9 cellular contexts compared by ENCODE assay signal in genomic region chr9:138022121-138022741, GRCh38.
DNase-seq lines count a peak whose midpoint lies in the region; ATAC-seq, FAIRE-seq and TF ChIP-seq lines count a peak whose summit lies in the region.
"Had no signal": no experiment of that assay in that cellular context is flagged by ENCODE, and none has a peak within 500 bp of the region (broad histone marks: within the 10 kb centered on the region; RNA-seq: fewer than 3 reads in every experiment).

No MANE protein-coding gene starts in this region.

- DNase-seq in GM06990 (ENCODE audit: extremely low read depth, insufficient read length) (no peak), NCI-H1436 treated with DMSO at 0.1 percent for 48 hours (lab: John Stamatoyannopoulos, UW) (peak; percentile 16), K562 (ENCODE audit: extremely low read depth in 1 of 4, low spot score in 3 of 4) (peak in 3 of 4 experiments; percentile 28 to 41 (median 29)), neural crest cell (ENCODE audit: low read depth, low spot score) (no peak), medulla oblongata (ENCODE audit: extremely low spot score) (no peak), NCI-H187 (lab: John Stamatoyannopoulos, UW) (no peak), transverse colon (no peak)

- ATAC-seq in K562 (peak; percentile 83), HG02623 (IDR thresholded peaks at IDR 0.05; ENCODE audit: unreplicated experiment) (no peak)

- in situ Hi-C loops in K562 (cut with MboI) (no loop called here), transverse colon (cut with MboI; ENCODE audit: low pct_ligation_motif_present in 1 of 4, low pct_unique_long_range_greater_than_20kb in 1 of 4, low sequenced_read_pairs in 3 of 4) (no loop called here)

- H3K4me2 ChIP-seq in K562 (ENCODE audit: insufficient read depth, low read length) = no peak overlapping the region

- H3K27ac ChIP-seq in K562 (ENCODE audit: extremely low read depth, low read depth, low read length) (no peak overlapping the region), transverse colon (no peak overlapping the region)

- H3K36me3 Mint-ChIP-seq in neural crest cell (ENCODE audit: low read depth) = no peaks in the 10 kb centered on the region

- no peak overlapping the region for H3K9ac ChIP-seq in K562 (ENCODE audit: insufficient read depth in 1 of 2, low read depth in 2 of 2, low read length in 2 of 2)

- H3K4me1 Mint-ChIP-seq in neural crest cell = no peaks in the 10 kb centered on the region

- H4K20me1 ChIP-seq in K562 (replicated peaks; ENCODE audit: control insufficient read depth, insufficient read depth, low read length) = no peaks in the 10 kb centered on the region

- peak; percentile 49 for TF ChIP-seq CTCF in GM06990 (IDR thresholded peaks at IDR 0.05; ENCODE audit: insufficient read depth, low read length, poor library complexity, severe bottlenecking)
- TF ChIP-seq CTCF in K562 (IDR thresholded peaks at IDR 0.05 in 2 of 3, conservative IDR thresholded peaks at IDR 0.05 in 1 of 3; ENCODE audit: insufficient read depth in 2 of 3, low read depth in 1 of 3, low read length in 3 of 3) = peak; percentile 42 to 56 (median 46); a peak in 5 of 6 replicates
- TF ChIP-seq CTCF in neural crest cell (conservative IDR thresholded peaks at IDR 0.05) = peak; percentile 61
- TF ChIP-seq CTCF in transverse colon (IDR thresholded peaks at IDR 0.05) = no peak

- H2AFZ ChIP-seq in K562 (ENCODE audit: low read depth, low read length) = no peak overlapping the region

- BruUV-seq in K562 (replicated peaks; lab: Mats Ljungman, UMichigan) = no TSS peak

- H3K4me3 Mint-ChIP-seq in neural crest cell = no peak overlapping the region

- 5% methylated on average over 13 of the region's 17 CpGs for WGBS in K562 (ENCODE audit: insufficient coverage, low coverage, missing lambda C conversion rate)
- WGBS in transverse colon (ENCODE audit: low coverage in 1 of 2), 2 donors = 13 to 32% methylated on average over 4 to 15 of the region's 17 CpGs

- H3K36me3 ChIP-seq in GM06990 (ENCODE audit: control insufficient read depth, insufficient read depth, low read length) (no peaks in the 10 kb centered on the region), K562 (ENCODE audit: control insufficient read depth, insufficient read depth, low read length) (no peaks in the 10 kb centered on the region), transverse colon (no peaks in the 10 kb centered on the region)

- 0 out of 2 replicates have a peak, but pooled peaks cover 1% of the 10 kb centered on the region for H3K27me3 ChIP-seq in GM06990 (replicated peaks; ENCODE audit: control insufficient read depth, insufficient read depth, low read length)
- H3K27me3 ChIP-seq in K562 (ENCODE audit: control insufficient read depth in 2 of 2, insufficient read depth in 2 of 2, low read length in 2 of 2) = peaks cover 7 to 41% of the 10 kb centered on the region in 2 experiments; a peak in 4 of 5 replicates
- H3K27me3 ChIP-seq in transverse colon = peaks cover 52% of the 10 kb centered on the region

- H3K27me3 Mint-ChIP-seq in neural crest cell (ENCODE audit: low read depth) = peaks cover 62% of the 10 kb centered on the region

- H3K79me2 ChIP-seq in K562 (ENCODE audit: control insufficient read depth, insufficient read depth, low read length) = no peaks in the 10 kb centered on the region

- POLR2A ChIA-PET in K562 (lab: Yijun Ruan, JAX) = no interaction called here

- FAIRE-seq in K562 (lab: Jason Lieb, UNC) = no peak
- FAIRE-seq: endothelial cell of umbilical vein had no signal

- no peak for TF ChIP-seq POLR2A in K562 (conservative IDR thresholded peaks at IDR 0.05)
- no peak for TF ChIP-seq POLR2A in transverse colon (IDR thresholded peaks at IDR 0.05)

- no peaks in the 10 kb centered on the region for H3K9me3 Mint-ChIP-seq in neural crest cell

- no peak overlapping the region for H3K27ac Mint-ChIP-seq in neural crest cell (ENCODE audit: unreplicated experiment)

- no peaks in the 10 kb centered on the region for H3K9me3 ChIP-seq in K562 (replicated peaks; ENCODE audit: control insufficient read depth, insufficient read depth, low read depth, low read length)
- H3K9me3 ChIP-seq in transverse colon = no peaks in the 10 kb centered on the region

- intact Hi-C loops in K562 (cut with micrococcal nuclease) (no loop called here), transverse colon (cut with DNase I; ENCODE audit: low total_unique reads) (no loop called here)

- CTCF ChIA-PET in K562 (lab: Yijun Ruan, JAX; ENCODE audit: low intra/inter-chr PET ratio) = no interaction called here

- H3K9me1 ChIP-seq in K562 (ENCODE audit: control insufficient read depth, insufficient read depth, low read length) = no peaks in the 10 kb centered on the region

- TF ChIP-seq RAD21 in K562 (CRISPR knock-in tag; conservative IDR thresholded peaks at IDR 0.05 in 1 of 2, IDR thresholded peaks at IDR 0.05 in 1 of 2) = peak in 1 of 2 experiments; percentile 31; a peak in 2 of 4 replicates

- H3K4me1 ChIP-seq in K562 (replicated peaks in 1 of 2; ENCODE audit: control insufficient read depth in 2 of 2, insufficient read depth in 2 of 2, low read length in 2 of 2) (peaks cover 0 to 21% of the 10 kb centered on the region in 2 experiments; a peak in 2 of 5 replicates), transverse colon (peaks cover 0 to 9% (median 5%) of the 10 kb centered on the region in 4 donors)

- no peak overlapping the region for H3K4me3 ChIP-seq in GM06990 (replicated peaks; ENCODE audit: low read depth, low read length)
- no peak overlapping the region for H3K4me3 ChIP-seq in K562
- peak overlapping the region in 1 of 4 donors; percentile 0 for H3K4me3 ChIP-seq in transverse colon

- TF ChIP-seq EP300 in K562 (IDR thresholded peaks at IDR 0.05; ENCODE audit: low read length) (no peak), transverse colon (IDR thresholded peaks at IDR 0.05; ENCODE audit: low read depth) (no peak)

TF ChIP-seq in K562, 482 proteins besides CTCF, POLR2A, EP300 and RAD21 (continues in another document):
- TF ChIP-seq POLR2AphosphoS5 (IDR thresholded peaks at IDR 0.05; ENCODE audit: control insufficient read depth, insufficient read depth, low read depth, low read length) (no peak), ZNF3 (CRISPR knock-in tag; IDR thresholded peaks at IDR 0.05) (no peak), FOXA3 (CRISPR knock-in tag; conservative IDR thresholded peaks at IDR 0.05 in 1 of 2, IDR thresholded peaks at IDR 0.05 in 1 of 2) (no peak), CREBBP (IDR thresholded peaks at IDR 0.05; ENCODE audit: low read depth, low read length) (no peak), ZNF445 (CRISPR knock-in tag; IDR thresholded peaks at IDR 0.05; ENCODE audit: low read depth) (no peak), PHTF2 (CRISPR knock-in tag; IDR thresholded peaks at IDR 0.05) (no peak), NCOA6 (IDR thresholded peaks at IDR 0.05) (no peak), RBM25 (IDR thresholded peaks at IDR 0.05; ENCODE audit: low read depth, low read length, severe bottlenecking) (no peak), PURB (CRISPR knock-in tag; IDR thresholded peaks at IDR 0.05; ENCODE audit: low read depth) (no peak), GATA2 (CRISPR knock-in tag; IDR thresholded peaks at IDR 0.05) (no peak), ZC3H11A (IDR thresholded peaks at IDR 0.05; ENCODE audit: low read depth, low read length) (no peak), ZNF197 (CRISPR knock-in tag; IDR thresholded peaks at IDR 0.05; ENCODE audit: low read depth) (no peak), SMC3 (conservative IDR thresholded peaks at IDR 0.05; ENCODE audit: insufficient read depth, low read depth, low read length) (0 out of 2 replicates have a peak, but pooled peaks have one; percentile 6), HOMEZ (CRISPR knock-in tag; IDR thresholded peaks at IDR 0.05) (no peak)
- TF ChIP-seq, protein P1, sequence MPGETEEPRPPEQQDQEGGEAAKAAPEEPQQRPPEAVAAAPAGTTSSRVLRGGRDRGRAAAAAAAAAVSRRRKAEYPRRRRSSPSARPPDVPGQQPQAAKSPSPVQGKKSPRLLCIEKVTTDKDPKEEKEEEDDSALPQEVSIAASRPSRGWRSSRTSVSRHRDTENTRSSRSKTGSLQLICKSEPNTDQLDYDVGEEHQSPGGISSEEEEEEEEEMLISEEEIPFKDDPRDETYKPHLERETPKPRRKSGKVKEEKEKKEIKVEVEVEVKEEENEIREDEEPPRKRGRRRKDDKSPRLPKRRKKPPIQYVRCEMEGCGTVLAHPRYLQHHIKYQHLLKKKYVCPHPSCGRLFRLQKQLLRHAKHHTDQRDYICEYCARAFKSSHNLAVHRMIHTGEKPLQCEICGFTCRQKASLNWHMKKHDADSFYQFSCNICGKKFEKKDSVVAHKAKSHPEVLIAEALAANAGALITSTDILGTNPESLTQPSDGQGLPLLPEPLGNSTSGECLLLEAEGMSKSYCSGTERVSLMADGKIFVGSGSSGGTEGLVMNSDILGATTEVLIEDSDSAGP (CRISPR knock-in tag; IDR thresholded peaks at IDR 0.05) = no peak
- TF ChIP-seq, protein P2, sequence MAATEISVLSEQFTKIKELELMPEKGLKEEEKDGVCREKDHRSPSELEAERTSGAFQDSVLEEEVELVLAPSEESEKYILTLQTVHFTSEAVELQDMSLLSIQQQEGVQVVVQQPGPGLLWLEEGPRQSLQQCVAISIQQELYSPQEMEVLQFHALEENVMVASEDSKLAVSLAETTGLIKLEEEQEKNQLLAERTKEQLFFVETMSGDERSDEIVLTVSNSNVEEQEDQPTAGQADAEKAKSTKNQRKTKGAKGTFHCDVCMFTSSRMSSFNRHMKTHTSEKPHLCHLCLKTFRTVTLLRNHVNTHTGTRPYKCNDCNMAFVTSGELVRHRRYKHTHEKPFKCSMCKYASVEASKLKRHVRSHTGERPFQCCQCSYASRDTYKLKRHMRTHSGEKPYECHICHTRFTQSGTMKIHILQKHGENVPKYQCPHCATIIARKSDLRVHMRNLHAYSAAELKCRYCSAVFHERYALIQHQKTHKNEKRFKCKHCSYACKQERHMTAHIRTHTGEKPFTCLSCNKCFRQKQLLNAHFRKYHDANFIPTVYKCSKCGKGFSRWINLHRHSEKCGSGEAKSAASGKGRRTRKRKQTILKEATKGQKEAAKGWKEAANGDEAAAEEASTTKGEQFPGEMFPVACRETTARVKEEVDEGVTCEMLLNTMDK (IDR thresholded peaks at IDR 0.05; ENCODE audit: borderline replicate concordance, insufficient read depth, low read depth, low read length, poor library complexity, severe bottlenecking) = peak; percentile 13

Comparison
In these comparisons a context has a peak if more than half of its experiments do, and no peak if none do; other contexts are left out.
1. DNase-seq: peak in NCI-H1436 treated with DMSO at 0.1 percent for 48 hours (single experiment) and K562 (3 of 4); none in GM06990 (single experiment), neural crest cell (single experiment), medulla oblongata (single experiment), NCI-H187 (0 of 2) and transverse colon (single experiment).
2. CTCF ChIP-seq: peak in GM06990 (single experiment), K562 (3 of 3) and neural crest cell (single experiment); none in transverse colon (0 of 5).